17 cellular contexts compared by ENCODE assay signal in the genomic region with DNA sequence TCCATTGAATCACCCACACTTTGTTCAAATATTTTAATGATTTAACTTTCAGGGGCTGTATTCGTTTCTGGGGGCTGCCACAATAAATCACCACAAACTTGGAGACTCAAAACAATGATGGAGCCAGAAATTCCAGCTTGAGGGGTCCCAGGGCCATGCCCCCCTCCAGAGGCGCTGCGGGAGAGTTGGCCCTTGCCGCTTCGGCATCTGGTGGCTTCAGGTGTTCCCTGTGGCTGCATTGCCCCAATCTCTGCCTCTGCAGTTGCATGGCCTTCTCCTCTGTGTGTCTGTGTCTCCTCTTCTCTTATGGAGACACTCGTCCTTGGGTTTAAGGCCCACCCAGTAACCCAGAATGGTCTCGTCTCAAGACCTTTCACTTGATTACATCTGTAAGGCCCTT.
DNase-seq lines count a peak whose midpoint lies in the region; ATAC-seq and TF ChIP-seq lines count a peak whose summit lies in the region.
"Had no signal": no experiment of that assay in that cellular context is flagged by ENCODE, and none has a peak within 500 bp of the region (broad histone marks: within the 10 kb centered on the region; RNA-seq: fewer than 3 reads in every experiment).

No MANE protein-coding gene starts in this region.

- H3K4me3 ChIP-seq in IMR-90 (ENCODE audit: insufficient read depth, low read depth, low read length), result no peak overlapping the region
- no peak overlapping the region for H3K4me3 ChIP-seq in lower lobe of right lung
- H3K4me3 ChIP-seq: BLaER1, GM23338 had no signal

- no peak overlapping the region for H4K5ac ChIP-seq in IMR-90 (ENCODE audit: low read depth, low read length)

- H3K4me2 ChIP-seq in IMR-90 (ENCODE audit: low read depth, low read length), result no peak overlapping the region
- H3K4me2 ChIP-seq: BLaER1, GM23338 had no signal

- no peak overlapping the region for H3K14ac ChIP-seq in IMR-90 (replicated peaks; ENCODE audit: low read depth, low read length)

- 71% methylated on average over 4 of the region's 7 CpGs; no CpG with 5 or more reads in 1 of the 2 experiments for WGBS in IMR-90 (ENCODE audit: extremely low coverage in 2 of 2, insufficient read length in 1 of 2), 2 experiments

- no peaks in the 10 kb centered on the region for H3K27me3 ChIP-seq in IMR-90 (ENCODE audit: control insufficient read depth, insufficient read depth, low read length)
- H3K27me3 ChIP-seq in lower lobe of right lung (ENCODE audit: low read depth), result no peaks in the 10 kb centered on the region
- H3K27me3 ChIP-seq: BLaER1 had no signal

- intact Hi-C loops in IMR-90 (cut with micrococcal nuclease), result no loop called here
- intact Hi-C loops in lower lobe of right lung (cut with DNase I), result no loop called here

- no peak overlapping the region for H3K18ac ChIP-seq in IMR-90 (ENCODE audit: low read depth, low read length)

- H3K27ac Mint-ChIP-seq in brain (peak overlapping the region in 3 of 5 experiments; percentile 23 to 55 (median 35)), nephron (peak overlapping the region; percentile 83 to 87 (median 84)), type B pancreatic cell (no peak overlapping the region)
- H3K27ac Mint-ChIP-seq: CD14-positive monocyte, GM23338, HFFc6 had no signal

- POLR2A ChIA-PET in IMR-90 (lab: Charles Lee; ENCODE audit: unreplicated experiment), result no interaction called here

- TF ChIP-seq CTCF in IMR-90 (conservative IDR thresholded peaks at IDR 0.05; ENCODE audit: low read depth, low read length) (no peak), brain (conservative IDR thresholded peaks at IDR 0.05) (no peak), nephron (IDR thresholded peaks at IDR 0.05; ENCODE audit: unreplicated experiment in 3 of 3) (no peak), type B pancreatic cell (conservative IDR thresholded peaks at IDR 0.05) (no peak), lower lobe of right lung (IDR thresholded peaks at IDR 0.05) (no peak)

- no peaks in the 10 kb centered on the region for H3K27me3 Mint-ChIP-seq in brain
- H3K27me3 Mint-ChIP-seq in nephron (ENCODE audit: low read depth), result peaks cover 6% of the 10 kb centered on the region
- H3K27me3 Mint-ChIP-seq in type B pancreatic cell, result no peaks in the 10 kb centered on the region
- H3K27me3 Mint-ChIP-seq: CD4-positive, alpha-beta memory T cell had no signal

- no peak for DNase-seq in IMR-90
- peak; percentile 58 for DNase-seq in type B pancreatic cell (ENCODE audit: extremely low spot score, unreplicated experiment)
- DNase-seq in SW480 (ENCODE audit: low spot score), result no peak
- no peak for DNase-seq in lower lobe of right lung
- no peak for DNase-seq in stimulated activated CD4-positive, alpha-beta T cell treated with anti-CD3 and anti-CD28 coated beads, Interleukin-15, amount 100 ng/mL, for 24 hours
- DNase-seq: 8988T; CD4-positive, alpha-beta memory T cell; DMS153; DMS79; GDM1; HFFc6 had no signal

- dilution Hi-C loops in IMR-90 (cut with HindIII; ENCODE audit: low sequenced_read_pairs, unreplicated experiment), result no loop called here

- no peak overlapping the region for H3K56ac ChIP-seq in IMR-90 (ENCODE audit: extremely low read depth, insufficient read depth, low read length)

- no peaks in the 10 kb centered on the region for H3K9me3 ChIP-seq in IMR-90 (ENCODE audit: control insufficient read depth, insufficient read depth, low read length)
- H3K9me3 ChIP-seq in lower lobe of right lung, result no peaks in the 10 kb centered on the region

- no peak overlapping the region for H3K23ac ChIP-seq in IMR-90 (ENCODE audit: low read depth, low read length)

- ATAC-seq in IMR-90 (ENCODE audit: low read depth) (no peak), lower lobe of right lung (no peak)
- ATAC-seq: GM23338, HCT116 had no signal

- H3K36me3 Mint-ChIP-seq in brain (peaks cover 3% of the 10 kb centered on the region), nephron (ENCODE audit: low read depth) (no peaks in the 10 kb centered on the region), type B pancreatic cell (no peaks in the 10 kb centered on the region)
- H3K36me3 Mint-ChIP-seq: CD14-positive monocyte; CD4-positive, alpha-beta memory T cell had no signal

- no TSS peak for BruUV-seq in IMR-90 (replicated peaks; lab: Mats Ljungman, UMichigan)

- H3K9me1 ChIP-seq in IMR-90 (ENCODE audit: insufficient read depth, low read length), result peaks cover 9% of the 10 kb centered on the region; the same call in 1 of the 2 replicates

- H4K91ac ChIP-seq in IMR-90 (ENCODE audit: insufficient read depth, low read depth, low read length), result no peak overlapping the region

- H2BK120ac ChIP-seq in IMR-90 (ENCODE audit: low read depth, low read length), result no peak overlapping the region

- H4K8ac ChIP-seq in IMR-90 (ENCODE audit: low read depth in 2 of 2, low read length in 2 of 2), result no peak overlapping the region

- H4K20me1 ChIP-seq in IMR-90 (ENCODE audit: insufficient read depth, low read length), result no peaks in the 10 kb centered on the region
- H4K20me1 ChIP-seq: BLaER1 had no signal

- TF ChIP-seq POLR2A in IMR-90 (IDR thresholded peaks at IDR 0.05; ENCODE audit: low read depth, low read length), result no peak

- in situ Hi-C loops in IMR-90 (cut with MboI; ENCODE audit: low sequenced_read_pairs), result no loop called here

- no peak overlapping the region for H2BK20ac ChIP-seq in IMR-90 (ENCODE audit: low read depth, low read length)

- no peak overlapping the region for H2AFZ ChIP-seq in IMR-90 (replicated peaks; ENCODE audit: low read length, poor library complexity)
- H2AFZ ChIP-seq: GM23338 had no signal

- H3K27ac ChIP-seq in IMR-90 (ENCODE audit: insufficient read depth, low read length), result no peak overlapping the region
- H3K27ac ChIP-seq in lower lobe of right lung, result no peak overlapping the region
- H3K27ac ChIP-seq: BLaER1 had no signal

- 0 out of 2 replicates have a peak overlapping the region, but pooled peaks have one; percentile 7 for H2AK5ac ChIP-seq in IMR-90 (ENCODE audit: low read depth, low read length)

- H3K4ac ChIP-seq in IMR-90 (ENCODE audit: low read depth, low read length), result no peak overlapping the region

- H3K9me3 Mint-ChIP-seq in brain (peaks cover 0 to 4% (median 3%) of the 10 kb centered on the region in 5 experiments), nephron (no peaks in the 10 kb centered on the region), type B pancreatic cell (no peaks in the 10 kb centered on the region)
- H3K9me3 Mint-ChIP-seq: GM23338, HFFc6 had no signal

- no peak overlapping the region for H2BK5ac ChIP-seq in IMR-90 (ENCODE audit: low read depth, low read length, poor library complexity, severe bottlenecking)

- H3K4me1 ChIP-seq in IMR-90 (ENCODE audit: control insufficient read depth, insufficient read depth, low read length) (peaks cover 8% of the 10 kb centered on the region), lower lobe of right lung (no peaks in the 10 kb centered on the region)

- H3K4me3 Mint-ChIP-seq in brain (peak overlapping the region in 1 of 5 experiments; percentile 53), nephron (no peak overlapping the region), type B pancreatic cell (no peak overlapping the region)
- H3K4me3 Mint-ChIP-seq: CD14-positive monocyte; CD4-positive, alpha-beta memory T cell; GM23338; HFFc6 had no signal

- H2AK9ac ChIP-seq in IMR-90 (replicated peaks; ENCODE audit: low read depth, low read length, poor library complexity), result no peak overlapping the region

- TF ChIP-seq RAD21 in IMR-90 (IDR thresholded peaks at IDR 0.05; ENCODE audit: low read length), result no peak

- H3K79me1 ChIP-seq in IMR-90 (ENCODE audit: low read depth in 1 of 2, low read length in 2 of 2), result no peaks in the 10 kb centered on the region

- H3K4me1 Mint-ChIP-seq in brain (peaks cover 32% of the 10 kb centered on the region), nephron (peaks cover 57% of the 10 kb centered on the region), type B pancreatic cell (ENCODE audit: unreplicated experiment) (peaks cover 14% of the 10 kb centered on the region)
- H3K4me1 Mint-ChIP-seq: CD14-positive monocyte; CD4-positive, alpha-beta memory T cell had no signal

- CTCF ChIA-PET in IMR-90 (lab: Yijun Ruan, JAX), result no interaction called here

- H3K36me3 ChIP-seq in IMR-90 (ENCODE audit: control insufficient read depth, insufficient read depth, low read length), result no peaks in the 10 kb centered on the region
- H3K36me3 ChIP-seq in lower lobe of right lung, result no peaks in the 10 kb centered on the region
- H3K36me3 ChIP-seq: BLaER1 had no signal

- H2BK15ac ChIP-seq in IMR-90 (ENCODE audit: low read depth, low read length), result no peak overlapping the region

- no peak overlapping the region for H3K9ac ChIP-seq in IMR-90 (ENCODE audit: low read depth, low read length)
- H3K9ac ChIP-seq: BLaER1 had no signal

TF ChIP-seq in IMR-90, 13 proteins besides CTCF, POLR2A, EP300 and RAD21:
- no peak for TF ChIP-seq NFE2L2 (IDR thresholded peaks at IDR 0.05; ENCODE audit: low read depth, low read length)
- no peak for TF ChIP-seq BHLHE40 (IDR thresholded peaks at IDR 0.05; ENCODE audit: low read depth, low read length)
- TF ChIP-seq RFX5 (IDR thresholded peaks at IDR 0.05; ENCODE audit: low read depth, low read length), result no peak
- TF ChIP-seq MXI1 (IDR thresholded peaks at IDR 0.05; ENCODE audit: borderline replicate concordance, low read depth, low read length), result no peak
- TF ChIP-seq, protein P1, sequence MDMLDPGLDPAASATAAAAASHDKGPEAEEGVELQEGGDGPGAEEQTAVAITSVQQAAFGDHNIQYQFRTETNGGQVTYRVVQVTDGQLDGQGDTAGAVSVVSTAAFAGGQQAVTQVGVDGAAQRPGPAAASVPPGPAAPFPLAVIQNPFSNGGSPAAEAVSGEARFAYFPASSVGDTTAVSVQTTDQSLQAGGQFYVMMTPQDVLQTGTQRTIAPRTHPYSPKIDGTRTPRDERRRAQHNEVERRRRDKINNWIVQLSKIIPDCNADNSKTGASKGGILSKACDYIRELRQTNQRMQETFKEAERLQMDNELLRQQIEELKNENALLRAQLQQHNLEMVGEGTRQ (IDR thresholded peaks at IDR 0.05; ENCODE audit: low read depth, low read length), result no peak
- TF ChIP-seq FOS (IDR thresholded peaks at IDR 0.05; ENCODE audit: low read depth, low read length), result no peak
- TF ChIP-seq SMC3 (IDR thresholded peaks at IDR 0.05; ENCODE audit: low read depth, low read length), result no peak
- TF ChIP-seq, protein P2, sequence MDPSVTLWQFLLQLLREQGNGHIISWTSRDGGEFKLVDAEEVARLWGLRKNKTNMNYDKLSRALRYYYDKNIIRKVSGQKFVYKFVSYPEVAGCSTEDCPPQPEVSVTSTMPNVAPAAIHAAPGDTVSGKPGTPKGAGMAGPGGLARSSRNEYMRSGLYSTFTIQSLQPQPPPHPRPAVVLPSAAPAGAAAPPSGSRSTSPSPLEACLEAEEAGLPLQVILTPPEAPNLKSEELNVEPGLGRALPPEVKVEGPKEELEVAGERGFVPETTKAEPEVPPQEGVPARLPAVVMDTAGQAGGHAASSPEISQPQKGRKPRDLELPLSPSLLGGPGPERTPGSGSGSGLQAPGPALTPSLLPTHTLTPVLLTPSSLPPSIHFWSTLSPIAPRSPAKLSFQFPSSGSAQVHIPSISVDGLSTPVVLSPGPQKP (IDR thresholded peaks at IDR 0.05; ENCODE audit: borderline replicate concordance, low read depth, low read length), result no peak
- TF ChIP-seq CEBPB (IDR thresholded peaks at IDR 0.05; ENCODE audit: low read depth, low read length), result no peak
